Comparison of ENCODE assay signal across 1 cellular context in genomic region chrX:129665916-129666644, GRCh38.
A peak's percentile ranks its signal among the peaks of the same experiment; 100 is the strongest.
TF ChIP-seq lines count a peak whose summit lies in the region.

No MANE protein-coding gene starts in this region.

TF ChIP-seq in SK-N-SH, 30 proteins besides CTCF, POLR2A, EP300 and RAD21 (continued from another document):
- peak; percentile 92 for TF ChIP-seq JUND (IDR thresholded peaks at IDR 0.05)
- TF ChIP-seq REST (IDR thresholded peaks at IDR 0.05; ENCODE audit: low read depth, low read length), result no peak
- TF ChIP-seq GABPA (IDR thresholded peaks at IDR 0.05; ENCODE audit: low read depth), result peak; percentile 29; the same call in 1 of the 2 replicates
- TF ChIP-seq SIN3A (IDR thresholded peaks at IDR 0.05; ENCODE audit: borderline replicate concordance, low read depth, low read length), result no peak
- TF ChIP-seq SMC3 (IDR thresholded peaks at IDR 0.05; ENCODE audit: low read depth, low read length), result no peak
- TF ChIP-seq TEAD4 (IDR thresholded peaks at IDR 0.05; ENCODE audit: borderline replicate concordance, insufficient read depth), result peak; percentile 84
